ENCODE assay signal across 35 cellular contexts in the genomic region with DNA sequence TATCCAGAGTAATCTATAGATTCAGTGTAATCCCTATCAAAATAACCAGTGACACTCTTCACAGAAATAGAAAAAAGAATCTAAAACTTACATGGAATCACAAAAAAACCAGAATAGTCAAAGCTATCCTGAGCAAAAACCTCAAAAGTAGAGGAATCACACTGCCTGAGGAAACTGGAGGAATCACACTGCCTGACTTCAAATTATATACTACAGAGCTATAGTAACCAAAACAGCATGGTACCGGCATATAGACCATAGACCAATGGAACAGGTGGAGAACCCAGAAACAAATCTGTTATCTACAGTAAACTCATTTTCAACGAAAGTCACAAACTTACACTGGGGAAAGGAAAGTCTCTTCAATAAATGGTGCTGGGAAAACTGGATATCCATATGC.
DNase-seq lines count a peak whose midpoint lies in the region; ATAC-seq, FAIRE-seq and TF ChIP-seq lines count a peak whose summit lies in the region.
"Had no signal": no experiment of that assay in that cellular context is flagged by ENCODE, and none has a peak within 500 bp of the region (broad histone marks: within the 10 kb centered on the region; RNA-seq: fewer than 3 reads in every experiment).

No MANE protein-coding gene starts in this region.

- no peak overlapping the region for H4K8ac ChIP-seq in H1 (ENCODE audit: extremely low read depth, insufficient read depth, low read length)

- no peak overlapping the region for H2BK120ac ChIP-seq in H1 (replicated peaks; ENCODE audit: low read depth, low read length)

- TF ChIP-seq CTCF in HEK293 (tag by site-specific recombination; IDR thresholded peaks at IDR 0.05) (no peak), H1 (IDR thresholded peaks at IDR 0.05; ENCODE audit: control extremely low read depth in 1 of 3, insufficient read depth in 1 of 3, low read depth in 1 of 3, low read length in 3 of 3) (no peak), chondrocyte (IDR thresholded peaks at IDR 0.05) (no peak)
- TF ChIP-seq CTCF in CD8-positive, alpha-beta T cell (IDR thresholded peaks at IDR 0.05) = no peak

- WGBS in H1 (ENCODE audit: extremely low coverage in 1 of 2, insufficient coverage in 1 of 2, insufficient read length in 1 of 2, insufficient replicate concordance in 2 of 2, low coverage in 1 of 2, low lambda C conversion rate in 2 of 2, missing lambda C conversion rate in 1 of 2), 2 experiments = 91% methylated on average over 2 of the region's 2 CpGs; no CpG with 5 or more reads in 1 of the 2 experiments

- no peak overlapping the region for H3K9ac ChIP-seq in H1 (replicated peaks in 1 of 4; ENCODE audit: extremely low read depth in 1 of 4, low read depth in 3 of 4, low read length in 3 of 4)
- H3K9ac ChIP-seq: BLaER1; BLaER1 treated with 17β-estradiol and CSF1 and Interleukin-3, amounts not matched to agents 10 nM and 100 nM had no signal

- H3K27ac Mint-ChIP-seq in chondrocyte (ENCODE audit: unreplicated experiment) = no peak overlapping the region
- H3K27ac Mint-ChIP-seq in CD8-positive, alpha-beta T cell = no peak overlapping the region
- H3K27ac Mint-ChIP-seq: B cell; CD14-positive monocyte; CD4-positive, alpha-beta T cell; CD4-positive, CD25-positive, alpha-beta regulatory T cell; CD8-positive, alpha-beta memory T cell had no signal

- no peaks in the 10 kb centered on the region for H3K4me1 Mint-ChIP-seq in chondrocyte (ENCODE audit: low read depth)
- peaks cover 2% of the 10 kb centered on the region for H3K4me1 Mint-ChIP-seq in CD8-positive, alpha-beta T cell (ENCODE audit: low read depth)
- H3K4me1 Mint-ChIP-seq: CD14-positive monocyte had no signal

- intact Hi-C loops in CD8-positive, alpha-beta T cell (cut with DNase I, micrococcal nuclease) = no loop called here

- no peaks in the 10 kb centered on the region for H3K23me2 ChIP-seq in H1 (ENCODE audit: low read depth, low read length)

- H3K36me3 Mint-ChIP-seq in chondrocyte (ENCODE audit: low read depth) = peaks cover 4% of the 10 kb centered on the region
- H3K36me3 Mint-ChIP-seq in CD8-positive, alpha-beta T cell = peaks cover 22% of the 10 kb centered on the region
- H3K36me3 Mint-ChIP-seq: CD14-positive monocyte had no signal

- no peak overlapping the region for H2BK12ac ChIP-seq in H1 (ENCODE audit: low read depth, low read length)

- H3K14ac ChIP-seq in H1 (ENCODE audit: insufficient read length) = no peak overlapping the region

- no peak overlapping the region for H3K56ac ChIP-seq in H1 (replicated peaks; ENCODE audit: insufficient read length, low read depth, low read length)

- no peak overlapping the region for H2BK20ac ChIP-seq in H1 (ENCODE audit: low read length)

- H3K23ac ChIP-seq in H1 (ENCODE audit: insufficient read length) = no peak overlapping the region

- H3K4me2 ChIP-seq in H1 (ENCODE audit: insufficient read depth in 1 of 2, low read depth in 2 of 2, low read length in 2 of 2) = no peak overlapping the region
- H3K4me2 ChIP-seq: A549; BLaER1; BLaER1 treated with 17β-estradiol and CSF1 and Interleukin-3, amounts not matched to agents 10 nM and 100 nM had no signal

- TF ChIP-seq POLR2A in GM12892 (IDR thresholded peaks at IDR 0.05; ENCODE audit: low read depth, low read length) (no peak), H1 (IDR thresholded peaks at IDR 0.05; ENCODE audit: control extremely low read depth in 1 of 2, low read depth in 2 of 2, low read length in 2 of 2) (no peak)

- no peak for TF ChIP-seq EP300 in H1 (IDR thresholded peaks at IDR 0.05; ENCODE audit: borderline replicate concordance in 1 of 2, low read depth in 2 of 2, low read length in 2 of 2)

- no peak overlapping the region for H2BK5ac ChIP-seq in H1 (ENCODE audit: low read depth, low read length)

- CTCF ChIA-PET in HEK293 (lab: Yijun Ruan, JAX) = no interaction called here
- CTCF ChIA-PET in H1 (lab: Charles Lee; ENCODE audit: partially characterized antibody) = interaction anchor here (0.7 to 1.0 kb wide), 2 partner anchors 12 to 34 kb away, joined by 3 read pairs; no protein-coding TSS in a partner anchor
- CTCF ChIA-PET in CD8-positive, alpha-beta T cell (lab: Charles Lee) = no interaction called here

- no peak overlapping the region for H2AK5ac ChIP-seq in H1 (ENCODE audit: low read depth, low read length)

- ATAC-seq in GM21528 (IDR thresholded peaks at IDR 0.05; ENCODE audit: low FRiP score, unreplicated experiment) = no peak
- ATAC-seq in CD8-positive, alpha-beta T cell = no peak
- ATAC-seq: A549 had no signal

- H3K36me3 ChIP-seq in HEK293 (ENCODE audit: control insufficient read depth in 2 of 2, insufficient read depth in 1 of 2, low read length in 2 of 2) (no peaks in the 10 kb centered on the region), H1 (ENCODE audit: control insufficient read depth in 2 of 4, insufficient read depth in 4 of 4, low read length in 3 of 4) (no peaks in the 10 kb centered on the region)
- H3K36me3 ChIP-seq in CD8-positive, alpha-beta T cell (ENCODE audit: insufficient read depth, low read length) = no peaks in the 10 kb centered on the region
- H3K36me3 ChIP-seq: BE2C, BLaER1 had no signal

- H3K27ac ChIP-seq in HEK293 (ENCODE audit: extremely low read depth, low read depth, low read length) (no peak overlapping the region), H1 (ENCODE audit: low read depth, low read length) (no peak overlapping the region)
- no peak overlapping the region for H3K27ac ChIP-seq in CD8-positive, alpha-beta T cell (ENCODE audit: low read depth, low read length)
- H3K27ac ChIP-seq: 22Rv1; A549; BLaER1; BLaER1 treated with 17β-estradiol and CSF1 and Interleukin-3, amounts not matched to agents 10 nM and 100 nM; C4-2B had no signal

- H3K9me3 ChIP-seq in HEK293 (ENCODE audit: control insufficient read depth, insufficient read depth, low read depth, low read length) (no peaks in the 10 kb centered on the region), H1 (ENCODE audit: insufficient read depth in 2 of 2, low read depth in 1 of 2, low read length in 1 of 2) (peaks cover 0 to 4% of the 10 kb centered on the region in 2 experiments; a peak in 1 of 4 replicates)
- no peaks in the 10 kb centered on the region for H3K9me3 ChIP-seq in CD8-positive, alpha-beta T cell (ENCODE audit: low read length)
- H3K9me3 ChIP-seq: BE2C, Caco-2 had no signal

- no peaks in the 10 kb centered on the region for H3K79me1 ChIP-seq in H1 (ENCODE audit: low read depth, low read length)

- H3K9me3 Mint-ChIP-seq in chondrocyte (ENCODE audit: low read depth) = peaks cover 25% of the 10 kb centered on the region
- H3K9me3 Mint-ChIP-seq in CD8-positive, alpha-beta T cell = no peaks in the 10 kb centered on the region
- H3K9me3 Mint-ChIP-seq: CD4-positive, alpha-beta T cell had no signal

- H3K4me3 ChIP-seq in HEK293 (ENCODE audit: low read depth, low read length) (no peak overlapping the region), H1 (ENCODE audit: extremely low read depth in 1 of 4, insufficient read depth in 2 of 4, low read depth in 3 of 4, low read length in 4 of 4) (no peak overlapping the region)
- H3K4me3 ChIP-seq in CD8-positive, alpha-beta T cell (ENCODE audit: low read depth, low read length) = no peak overlapping the region
- H3K4me3 ChIP-seq: A549; BLaER1; BLaER1 treated with 17β-estradiol and CSF1 and Interleukin-3, amounts not matched to agents 10 nM and 100 nM had no signal

- no peak overlapping the region for H2AFZ ChIP-seq in H1 (ENCODE audit: low read length)

- H3K4ac ChIP-seq in H1 (replicated peaks; ENCODE audit: insufficient read length, low read depth, low read length) = no peak overlapping the region

- H3K27me3 Mint-ChIP-seq in chondrocyte (ENCODE audit: low read depth) = no peaks in the 10 kb centered on the region
- no peaks in the 10 kb centered on the region for H3K27me3 Mint-ChIP-seq in CD8-positive, alpha-beta T cell (ENCODE audit: low read depth)
- H3K27me3 Mint-ChIP-seq: B cell; CD4-positive, alpha-beta memory T cell; CD4-positive, alpha-beta T cell; CD4-positive, CD25-positive, alpha-beta regulatory T cell; CD8-positive, alpha-beta memory T cell had no signal

- no peaks in the 10 kb centered on the region for H3K4me1 ChIP-seq in HEK293 (ENCODE audit: control insufficient read depth, insufficient read depth, low read length)
- H3K4me1 ChIP-seq in H1 (replicated peaks in 1 of 4; ENCODE audit: control insufficient read depth in 3 of 4, insufficient read depth in 4 of 4, low read length in 3 of 4) = no peaks in the 10 kb centered on the region
- H3K4me1 ChIP-seq in CD8-positive, alpha-beta T cell (ENCODE audit: insufficient read depth, low read length) = no peaks in the 10 kb centered on the region
- H3K4me1 ChIP-seq: A549; BE2C; BLaER1; BLaER1 treated with 17β-estradiol and CSF1 and Interleukin-3, amounts not matched to agents 10 nM and 100 nM; Caco-2 had no signal

- no peaks in the 10 kb centered on the region for H3K27me3 ChIP-seq in H1 (replicated peaks in 1 of 4; ENCODE audit: control insufficient read depth in 3 of 4, extremely low read depth in 1 of 4, insufficient read depth in 3 of 4, low read length in 3 of 4)
- H3K27me3 ChIP-seq in CD8-positive, alpha-beta T cell (ENCODE audit: insufficient read depth, low read length) = no peaks in the 10 kb centered on the region
- H3K27me3 ChIP-seq: BE2C; BLaER1; BLaER1 treated with 17β-estradiol and CSF1 and Interleukin-3, amounts not matched to agents 10 nM and 100 nM had no signal

- H4K91ac ChIP-seq in H1 (replicated peaks; ENCODE audit: insufficient read length, low read length) = no peak overlapping the region

- POLR2A ChIA-PET in HEK293 (lab: Yijun Ruan, JAX) = no interaction called here
- POLR2A ChIA-PET in H1 (lab: Charles Lee; ENCODE audit: partially characterized antibody) = no interaction called here
- POLR2A ChIA-PET in CD8-positive, alpha-beta T cell (lab: Charles Lee) = no interaction called here

- H3K4me3 Mint-ChIP-seq in chondrocyte (ENCODE audit: unreplicated experiment) = no peak overlapping the region
- H3K4me3 Mint-ChIP-seq in CD8-positive, alpha-beta T cell = no peak overlapping the region
- H3K4me3 Mint-ChIP-seq: B cell; CD14-positive monocyte; CD4-positive, alpha-beta memory T cell; CD4-positive, alpha-beta T cell; CD4-positive, CD25-positive, alpha-beta regulatory T cell; CD8-positive, alpha-beta memory T cell had no signal

- no peak overlapping the region for H3K18ac ChIP-seq in H1 (ENCODE audit: extremely low read depth, low read length)

- DNase-seq in GM12892 (ENCODE audit: insufficient read length) (no peak), H1 (ENCODE audit: low read depth in 1 of 2, low spot score in 2 of 2) (no peak), chondrocyte (ENCODE audit: low spot score) (no peak), GM03348 (ENCODE audit: low spot score) (no peak)
- DNase-seq in CD8-positive, alpha-beta T cell = no peak
- DNase-seq: 8988T; ACHN; AML-193; BE2C; C1 segment of cervical spinal cord; Caco-2; Calu3; CD4-positive, alpha-beta memory T cell; CD4-positive, alpha-beta T cell; CD4-positive, CD25-positive, alpha-beta regulatory T cell; CD8-positive, alpha-beta memory T cell; COR-L47; DMS 273 treated with DMSO at 0.1 percent for 48 hours; DMS153; DMS53; DMS79; DMS79 treated with DMSO at 0.1 percent for 48 hours; DND-41; EL had no signal

- TF ChIP-seq RAD21 in H1 (IDR thresholded peaks at IDR 0.05 in 1 of 2, conservative IDR thresholded peaks at IDR 0.05 in 1 of 2; ENCODE audit: low read depth in 2 of 2, low read length in 2 of 2) = no peak

- H4K5ac ChIP-seq in H1 (ENCODE audit: insufficient read length, low read depth, low read length) = no peak overlapping the region

- no peak overlapping the region for H2BK15ac ChIP-seq in H1 (ENCODE audit: low read length)

- no peaks in the 10 kb centered on the region for H3K79me2 ChIP-seq in H1 (ENCODE audit: control insufficient read depth in 1 of 2, insufficient read depth in 2 of 2, low read length in 2 of 2)

- H4K20me1 ChIP-seq in H1 (replicated peaks in 1 of 2; ENCODE audit: control insufficient read depth in 1 of 2, insufficient read depth in 2 of 2, low read length in 2 of 2) = no peaks in the 10 kb centered on the region
- H4K20me1 ChIP-seq: BLaER1; BLaER1 treated with 17β-estradiol and CSF1 and Interleukin-3, amounts not matched to agents 10 nM and 100 nM had no signal

- FAIRE-seq in GM12892 (lab: Jason Lieb, UNC) (peak; percentile 36), H1 (lab: Jason Lieb, UNC) (no peak), islet of Langerhans (lab: Jason Lieb, UNC) (peak; percentile 9)
- FAIRE-seq: A549, D721Med had no signal
